9 cellular contexts compared by ENCODE assay signal in genomic region chr22:20552450-20552894, GRCh38. TPM values are rescaled to one million over a fixed set of nuclear protein-coding genes. Genes with fewer than 3 reads are reported as not detected.
DNase-seq lines count a peak whose midpoint lies in the region; ATAC-seq and TF ChIP-seq lines count a peak whose summit lies in the region.
"Had no signal": no experiment of that assay in that cellular context is flagged by ENCODE, and none has a peak within 500 bp of the region (broad histone marks: within the 10 kb centered on the region; RNA-seq: fewer than 3 reads in every experiment).

No MANE protein-coding gene starts in this region.

- in situ Hi-C loops in ACHN (cut with HindIII; ENCODE audit: low pct_ligation_motif_present, low pct_unique_long_range_greater_than_20kb, low sequenced_read_pairs), result no loop called here

- H3K27me3 Mint-ChIP-seq in activated CD4-positive, alpha-beta memory T cell treated with anti-CD3 and anti-CD28 coated beads for 36 hours, result no peaks in the 10 kb centered on the region
- no peaks in the 10 kb centered on the region for H3K27me3 Mint-ChIP-seq in glutamatergic neuron (ENCODE audit: unreplicated experiment)
- H3K27me3 Mint-ChIP-seq: naive B cell had no signal

- CTCF ChIA-PET in activated CD4-positive, alpha-beta memory T cell treated with anti-CD3 and anti-CD28 coated beads for 36 hours (lab: Charles Lee), result interaction anchor here (1.0 to 16.7 kb wide), 4 partner anchors 10 to 44 kb away, joined by 3 to 292 read pairs (median 16); partner anchors contain the start of gene MED15

- ATAC-seq in omental fat pad (ENCODE audit: low FRiP score), result peak; percentile 24
- ATAC-seq in GM19035 (IDR thresholded peaks at IDR 0.05; ENCODE audit: unreplicated experiment), result no peak

- intact Hi-C loops in activated CD4-positive, alpha-beta memory T cell treated with anti-CD3 and anti-CD28 coated beads for 36 hours (cut with micrococcal nuclease), result loop anchor here (1.0 to 5.0 kb wide), 2 partner anchors 45 to 230 kb away; partner anchors contain the start of genes DGCR6L and MED15

- H3K36me3 Mint-ChIP-seq in activated CD4-positive, alpha-beta memory T cell treated with anti-CD3 and anti-CD28 coated beads for 36 hours, result peaks cover 46% of the 10 kb centered on the region
- peaks cover 8% of the 10 kb centered on the region for H3K36me3 Mint-ChIP-seq in glutamatergic neuron (ENCODE audit: unreplicated experiment)

- TF ChIP-seq CTCF in glutamatergic neuron (IDR thresholded peaks at IDR 0.05; ENCODE audit: partially characterized antibody, unreplicated experiment) (no peak), omental fat pad (IDR thresholded peaks at IDR 0.05) (no peak)

- H3K4me3 Mint-ChIP-seq in activated CD4-positive, alpha-beta memory T cell treated with anti-CD3 and anti-CD28 coated beads for 36 hours, result peak overlapping the region; percentile 69
- H3K4me3 Mint-ChIP-seq in glutamatergic neuron (ENCODE audit: unreplicated experiment), result no peak overlapping the region

- H3K27ac Mint-ChIP-seq in activated CD4-positive, alpha-beta memory T cell treated with anti-CD3 and anti-CD28 coated beads for 36 hours, result peak overlapping the region; percentile 100
- peak overlapping the region; percentile 80 for H3K27ac Mint-ChIP-seq in glutamatergic neuron (ENCODE audit: unreplicated experiment)

- POLR2A ChIA-PET in activated CD4-positive, alpha-beta memory T cell treated with anti-CD3 and anti-CD28 coated beads for 36 hours (lab: Charles Lee), result interaction anchor here (1.3 to 5.9 kb wide), 4 partner anchors 12 to 44 kb away, joined by 3 to 47 read pairs (median 24); partner anchors contain the start of gene MED15

- DNase-seq in ACHN (peak; percentile 13), glutamatergic neuron (peak; percentile 28), omental fat pad (ENCODE audit: low spot score) (no peak), HuH-7.5 (ENCODE audit: low spot score) (no peak), RKO (ENCODE audit: low spot score) (no peak), SIG-M5 treated with dmso at 0.1 percent for 504 hours (lab: John Stamatoyannopoulos, UW; ENCODE audit: unreplicated experiment) (no peak)
- no peak for DNase-seq in activated CD4-positive, alpha-beta memory T cell treated with anti-CD3 and anti-CD28 coated beads for 36 hours
- DNase-seq: naive B cell had no signal

- H3K9me3 Mint-ChIP-seq in activated CD4-positive, alpha-beta memory T cell treated with anti-CD3 and anti-CD28 coated beads for 36 hours, result no peaks in the 10 kb centered on the region
- peaks cover 2% of the 10 kb centered on the region for H3K9me3 Mint-ChIP-seq in glutamatergic neuron (ENCODE audit: unreplicated experiment)
- H3K9me3 Mint-ChIP-seq: naive B cell had no signal

- H3K4me1 Mint-ChIP-seq in activated CD4-positive, alpha-beta memory T cell treated with anti-CD3 and anti-CD28 coated beads for 36 hours (ENCODE audit: low read depth), result peaks cover 94% of the 10 kb centered on the region
- peaks cover 29% of the 10 kb centered on the region for H3K4me1 Mint-ChIP-seq in glutamatergic neuron (ENCODE audit: low read depth, unreplicated experiment)

RNA-seq across cellular contexts. Expression of gene MED15, which starts 45.1 kb away (rescaled TPM):
- 10 to 100 TPM; 93.3 to 97.4 TPM for total RNA-seq in activated CD4-positive, alpha-beta memory T cell treated with anti-CD3 and anti-CD28 coated beads for 36 hours
- total RNA-seq in glutamatergic neuron (ENCODE audit: unreplicated experiment), result 83.6 TPM
- total RNA-seq in omental fat pad, result 10 to 100 TPM; 36.5 to 90.5 (median 57.2) TPM

RNA-seq across cellular contexts. Expression of gene KLHL22, which starts 56.9 kb away (rescaled TPM):
- total RNA-seq in activated CD4-positive, alpha-beta memory T cell treated with anti-CD3 and anti-CD28 coated beads for 36 hours, result 10 to 100 TPM; 23.3 to 25.5 TPM
- total RNA-seq in glutamatergic neuron (ENCODE audit: unreplicated experiment) (20.2 TPM), omental fat pad (10 to 100 TPM; 19.8 to 45.0 (median 32.9) TPM)

Comparison
In these comparisons a context has a peak if more than half of its experiments do, and no peak if none do; other contexts are left out.
1. DNase-seq: peak in ACHN (single experiment) and glutamatergic neuron (single experiment); none in activated CD4-positive, alpha-beta memory T cell treated with anti-CD3 and anti-CD28 coated beads for 36 hours (single experiment), omental fat pad (single experiment), HuH-7.5 (single experiment), RKO (single experiment) and SIG-M5 treated with dmso at 0.1 percent for 504 hours (single experiment).